Comparison of ENCODE assay signal across 1 cellular context in genomic region chr7:100088621-100089457, GRCh38.
TF ChIP-seq lines count a peak whose summit lies in the region.

COPS6 (plus strand) TSS chr7:100088969; CDS start chr7:100088991, 22 bp downstream.

TF ChIP-seq in HEK293, 187 proteins besides CTCF, POLR2A, EP300 and RAD21 (continued from another document):
- TF ChIP-seq, protein P1, sequence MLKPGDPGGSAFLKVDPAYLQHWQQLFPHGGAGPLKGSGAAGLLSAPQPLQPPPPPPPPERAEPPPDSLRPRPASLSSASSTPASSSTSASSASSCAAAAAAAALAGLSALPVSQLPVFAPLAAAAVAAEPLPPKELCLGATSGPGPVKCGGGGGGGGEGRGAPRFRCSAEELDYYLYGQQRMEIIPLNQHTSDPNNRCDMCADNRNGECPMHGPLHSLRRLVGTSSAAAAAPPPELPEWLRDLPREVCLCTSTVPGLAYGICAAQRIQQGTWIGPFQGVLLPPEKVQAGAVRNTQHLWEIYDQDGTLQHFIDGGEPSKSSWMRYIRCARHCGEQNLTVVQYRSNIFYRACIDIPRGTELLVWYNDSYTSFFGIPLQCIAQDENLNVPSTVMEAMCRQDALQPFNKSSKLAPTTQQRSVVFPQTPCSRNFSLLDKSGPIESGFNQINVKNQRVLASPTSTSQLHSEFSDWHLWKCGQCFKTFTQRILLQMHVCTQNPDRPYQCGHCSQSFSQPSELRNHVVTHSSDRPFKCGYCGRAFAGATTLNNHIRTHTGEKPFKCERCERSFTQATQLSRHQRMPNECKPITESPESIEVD (tag by site-specific recombination; IDR thresholded peaks at IDR 0.05): no peak
- peak; percentile 69 for TF ChIP-seq ZNF629 (tag by site-specific recombination; IDR thresholded peaks at IDR 0.05)
- TF ChIP-seq, protein P2, sequence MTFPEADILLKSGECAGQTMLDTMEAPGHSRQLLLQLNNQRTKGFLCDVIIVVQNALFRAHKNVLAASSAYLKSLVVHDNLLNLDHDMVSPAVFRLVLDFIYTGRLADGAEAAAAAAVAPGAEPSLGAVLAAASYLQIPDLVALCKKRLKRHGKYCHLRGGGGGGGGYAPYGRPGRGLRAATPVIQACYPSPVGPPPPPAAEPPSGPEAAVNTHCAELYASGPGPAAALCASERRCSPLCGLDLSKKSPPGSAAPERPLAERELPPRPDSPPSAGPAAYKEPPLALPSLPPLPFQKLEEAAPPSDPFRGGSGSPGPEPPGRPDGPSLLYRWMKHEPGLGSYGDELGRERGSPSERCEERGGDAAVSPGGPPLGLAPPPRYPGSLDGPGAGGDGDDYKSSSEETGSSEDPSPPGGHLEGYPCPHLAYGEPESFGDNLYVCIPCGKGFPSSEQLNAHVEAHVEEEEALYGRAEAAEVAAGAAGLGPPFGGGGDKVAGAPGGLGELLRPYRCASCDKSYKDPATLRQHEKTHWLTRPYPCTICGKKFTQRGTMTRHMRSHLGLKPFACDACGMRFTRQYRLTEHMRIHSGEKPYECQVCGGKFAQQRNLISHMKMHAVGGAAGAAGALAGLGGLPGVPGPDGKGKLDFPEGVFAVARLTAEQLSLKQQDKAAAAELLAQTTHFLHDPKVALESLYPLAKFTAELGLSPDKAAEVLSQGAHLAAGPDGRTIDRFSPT (tag by site-specific recombination; IDR thresholded peaks at IDR 0.05): no peak
- TF ChIP-seq ZNF600 (tag by site-specific recombination; IDR thresholded peaks at IDR 0.05): peak; percentile 10
- no peak for TF ChIP-seq ZNF140 (tag by site-specific recombination; IDR thresholded peaks at IDR 0.05)
- no peak for TF ChIP-seq ZNF473 (tag by site-specific recombination; IDR thresholded peaks at IDR 0.05)
- TF ChIP-seq SP2 (tag by site-specific recombination; IDR thresholded peaks at IDR 0.05): peak; percentile 58
- no peak for TF ChIP-seq ZNF350 (tag by site-specific recombination; IDR thresholded peaks at IDR 0.05)
- TF ChIP-seq ZNF416 (tag by site-specific recombination; IDR thresholded peaks at IDR 0.05): no peak
- peak; percentile 28 for TF ChIP-seq ZNF366 (tag by site-specific recombination; conservative IDR thresholded peaks at IDR 0.05)
- peak; percentile 78 for TF ChIP-seq ZFP69B (tag by site-specific recombination; IDR thresholded peaks at IDR 0.05)
- peak; percentile 85 for TF ChIP-seq ZNF501 (tag by site-specific recombination; IDR thresholded peaks at IDR 0.05)
- no peak for TF ChIP-seq TRIM28 (IDR thresholded peaks at IDR 0.05; ENCODE audit: borderline replicate concordance, low read length)
- TF ChIP-seq IKZF3 (tag by site-specific recombination; IDR thresholded peaks at IDR 0.05): peak; percentile 79; the same call in 1 of the 2 replicates
- no peak for TF ChIP-seq ZBTB21 (tag by site-specific recombination; IDR thresholded peaks at IDR 0.05)
- TF ChIP-seq, protein P3, sequence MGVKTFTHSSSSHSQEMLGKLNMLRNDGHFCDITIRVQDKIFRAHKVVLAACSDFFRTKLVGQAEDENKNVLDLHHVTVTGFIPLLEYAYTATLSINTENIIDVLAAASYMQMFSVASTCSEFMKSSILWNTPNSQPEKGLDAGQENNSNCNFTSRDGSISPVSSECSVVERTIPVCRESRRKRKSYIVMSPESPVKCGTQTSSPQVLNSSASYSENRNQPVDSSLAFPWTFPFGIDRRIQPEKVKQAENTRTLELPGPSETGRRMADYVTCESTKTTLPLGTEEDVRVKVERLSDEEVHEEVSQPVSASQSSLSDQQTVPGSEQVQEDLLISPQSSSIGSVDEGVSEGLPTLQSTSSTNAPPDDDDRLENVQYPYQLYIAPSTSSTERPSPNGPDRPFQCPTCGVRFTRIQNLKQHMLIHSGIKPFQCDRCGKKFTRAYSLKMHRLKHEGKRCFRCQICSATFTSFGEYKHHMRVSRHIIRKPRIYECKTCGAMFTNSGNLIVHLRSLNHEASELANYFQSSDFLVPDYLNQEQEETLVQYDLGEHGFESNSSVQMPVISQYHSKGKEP (tag by site-specific recombination; IDR thresholded peaks at IDR 0.05): peak; percentile 40
- TF ChIP-seq ZNF830 (tag by site-specific recombination; IDR thresholded peaks at IDR 0.05; ENCODE audit: low read depth): no peak
- peak; percentile 54; the same call in 1 of the 2 replicates for TF ChIP-seq ZIC2 (tag by site-specific recombination; IDR thresholded peaks at IDR 0.05)
- no peak for TF ChIP-seq ZFP3 (tag by site-specific recombination; IDR thresholded peaks at IDR 0.05; ENCODE audit: low read depth)
- no peak for TF ChIP-seq ZNF664 (tag by site-specific recombination; IDR thresholded peaks at IDR 0.05)
- peak; percentile 71; the same call in 1 of the 2 replicates for TF ChIP-seq ZNF610 (tag by site-specific recombination; IDR thresholded peaks at IDR 0.05; ENCODE audit: borderline replicate concordance)
- no peak for TF ChIP-seq ZBTB7A (tag by site-specific recombination; IDR thresholded peaks at IDR 0.05; ENCODE audit: low read depth)
- TF ChIP-seq ZBTB8A (tag by site-specific recombination; IDR thresholded peaks at IDR 0.05): peak; percentile 96
- peak; percentile 57; the same call in 1 of the 2 replicates for TF ChIP-seq PATZ1 (tag by site-specific recombination; IDR thresholded peaks at IDR 0.05)
- no peak for TF ChIP-seq ZNF157 (tag by site-specific recombination; IDR thresholded peaks at IDR 0.05)
- TF ChIP-seq ZSCAN30 (tag by site-specific recombination; IDR thresholded peaks at IDR 0.05): peak; percentile 86
- no peak for TF ChIP-seq ZNF132 (tag by site-specific recombination; IDR thresholded peaks at IDR 0.05; ENCODE audit: borderline replicate concordance)
- no peak for TF ChIP-seq ZNF19 (tag by site-specific recombination; IDR thresholded peaks at IDR 0.05; ENCODE audit: low read depth)
- TF ChIP-seq ZNF623 (tag by site-specific recombination; IDR thresholded peaks at IDR 0.05): 0 out of 2 replicates have a peak, but pooled peaks have one; percentile 23
